22 cellular contexts compared by ENCODE assay signal in genomic region chr1:26412180-26412840, GRCh38. TPM values are rescaled to one million over a fixed set of nuclear protein-coding genes. Genes with fewer than 3 reads are reported as not detected.
A peak's percentile ranks its signal among the peaks of the same experiment; 100 is the strongest.
DNase-seq lines count a peak whose midpoint lies in the region; ATAC-seq and TF ChIP-seq lines count a peak whose summit lies in the region.
"Had no signal": no experiment of that assay in that cellular context is flagged by ENCODE, and none has a peak within 500 bp of the region (broad histone marks: within the 10 kb centered on the region; RNA-seq: fewer than 3 reads in every experiment).

No MANE protein-coding gene starts in this region.

- no peak for TF ChIP-seq POLR2A in IMR-90 (IDR thresholded peaks at IDR 0.05; ENCODE audit: low read depth, low read length)

- H3K4ac ChIP-seq in IMR-90 (ENCODE audit: low read depth, low read length), result no peak overlapping the region

- no peaks in the 10 kb centered on the region for H3K79me1 ChIP-seq in IMR-90 (ENCODE audit: low read depth in 1 of 2, low read length in 2 of 2)

- ATAC-seq in IMR-90 (ENCODE audit: low read depth) (no peak), GM18858 (IDR thresholded peaks at IDR 0.05; ENCODE audit: unreplicated experiment) (no peak)
- ATAC-seq: activated CD8-positive, alpha-beta T cell treated with anti-CD3 and anti-CD28 coated beads for 36 hours; activated T-cell treated with anti-CD3 and anti-CD28 coated beads, Interleukin-2, amount 50 U/mL, for 4 hours; heart right ventricle; left lobe of liver; sciatic nerve; T-helper 17 cell had no signal

- CTCF ChIA-PET in IMR-90 (lab: Yijun Ruan, JAX), result no interaction called here

- H3K36me3 ChIP-seq in ES-I3 (ENCODE audit: insufficient read depth, low read length) (peaks cover 22% of the 10 kb centered on the region), IMR-90 (ENCODE audit: control insufficient read depth, insufficient read depth, low read length) (no peaks in the 10 kb centered on the region), endodermal cell (ENCODE audit: control insufficient read depth, insufficient read depth, low read length) (peaks cover 46% of the 10 kb centered on the region)
- H3K36me3 ChIP-seq: heart right ventricle, SJCRH30, suprapubic skin had no signal

- BruUV-seq in IMR-90 (replicated peaks; lab: Mats Ljungman, UMichigan), result no TSS peak

- H4K20me1 ChIP-seq in IMR-90 (ENCODE audit: insufficient read depth, low read length), result no peaks in the 10 kb centered on the region; the same call in 1 of the 2 replicates

- no peak overlapping the region for H3K4me2 ChIP-seq in IMR-90 (ENCODE audit: low read depth, low read length)

- H3K4me1 Mint-ChIP-seq in endodermal cell (peaks cover 49% of the 10 kb centered on the region), nephron (peaks cover 6% of the 10 kb centered on the region)

- H3K27me3 Mint-ChIP-seq in endodermal cell (ENCODE audit: insufficient read depth) (peaks cover 2% of the 10 kb centered on the region), nephron (ENCODE audit: low read depth) (peaks cover 86% of the 10 kb centered on the region)

- no peak for TF ChIP-seq RAD21 in IMR-90 (IDR thresholded peaks at IDR 0.05; ENCODE audit: low read length)

- no peak for TF ChIP-seq CTCF in IMR-90 (conservative IDR thresholded peaks at IDR 0.05; ENCODE audit: low read depth, low read length)
- TF ChIP-seq CTCF in endodermal cell (conservative IDR thresholded peaks at IDR 0.05), result no peak
- TF ChIP-seq CTCF in nephron (IDR thresholded peaks at IDR 0.05; ENCODE audit: unreplicated experiment in 3 of 3), result no peak

- POLR2A ChIA-PET in IMR-90 (lab: Charles Lee; ENCODE audit: unreplicated experiment), result no interaction called here

- peak overlapping the region; percentile 98 for H3K27ac Mint-ChIP-seq in endodermal cell
- no peak overlapping the region for H3K27ac Mint-ChIP-seq in nephron
- H3K27ac Mint-ChIP-seq: activated CD8-positive, alpha-beta T cell treated with anti-CD3 and anti-CD28 coated beads for 36 hours; T-helper 17 cell had no signal

- H4K91ac ChIP-seq in IMR-90 (ENCODE audit: insufficient read depth, low read depth, low read length), result no peak overlapping the region

- H3K23ac ChIP-seq in IMR-90 (ENCODE audit: low read depth, low read length), result no peak overlapping the region

- in situ Hi-C loops in IMR-90 (cut with MboI; ENCODE audit: low sequenced_read_pairs), result no loop called here

- no peaks in the 10 kb centered on the region for H3K9me3 ChIP-seq in ES-I3 (ENCODE audit: control insufficient read depth, insufficient read depth, low read length)
- 0 out of 2 replicates have a peak, but pooled peaks cover 2% of the 10 kb centered on the region for H3K9me3 ChIP-seq in IMR-90 (ENCODE audit: control insufficient read depth, insufficient read depth, low read length)
- no peaks in the 10 kb centered on the region for H3K9me3 ChIP-seq in endodermal cell (ENCODE audit: control insufficient read depth, low read length)
- H3K9me3 ChIP-seq: heart right ventricle, SJCRH30, suprapubic skin had no signal

- 0 out of 2 replicates have a peak overlapping the region, but pooled peaks have one; percentile 3 for H3K56ac ChIP-seq in IMR-90 (ENCODE audit: extremely low read depth, insufficient read depth, low read length)

- H3K4me3 Mint-ChIP-seq in endodermal cell (peak overlapping the region; percentile 99), nephron (peak overlapping the region in 2 of 3 experiments; percentile 50 to 81)
- H3K4me3 Mint-ChIP-seq: activated CD8-positive, alpha-beta T cell treated with anti-CD3 and anti-CD28 coated beads for 36 hours; activated naive CD4-positive, alpha-beta T cell treated with anti-CD3 and anti-CD28 coated beads, Interleukin-2, amount 10 ng/mL, durations not matched to agents 7 days and 5 days; activated T-cell treated with anti-CD3 and anti-CD28 coated beads, Interleukin-2, amount 50 U/mL, for 4 hours; T-helper 17 cell had no signal

- no peak overlapping the region for H2AFZ ChIP-seq in IMR-90 (replicated peaks; ENCODE audit: low read length, poor library complexity)

- intact Hi-C loops in IMR-90 (cut with micrococcal nuclease), result no loop called here

- H3K36me3 Mint-ChIP-seq in endodermal cell (ENCODE audit: low read depth), result peaks cover 52% of the 10 kb centered on the region
- H3K36me3 Mint-ChIP-seq in nephron (ENCODE audit: low read depth), result no peaks in the 10 kb centered on the region
- H3K36me3 Mint-ChIP-seq: activated naive CD4-positive, alpha-beta T cell treated with anti-CD3 and anti-CD28 coated beads, Interleukin-2, amount 10 ng/mL, durations not matched to agents 7 days and 5 days had no signal

- no peak overlapping the region for H4K5ac ChIP-seq in IMR-90 (ENCODE audit: low read depth, low read length)

- no peak overlapping the region for H2BK120ac ChIP-seq in IMR-90 (ENCODE audit: low read depth, low read length)

- no peak overlapping the region for H3K18ac ChIP-seq in IMR-90 (ENCODE audit: low read depth, low read length)

- peaks cover 70% of the 10 kb centered on the region for H3K27me3 ChIP-seq in IMR-90 (ENCODE audit: control insufficient read depth, insufficient read depth, low read length)
- no peaks in the 10 kb centered on the region for H3K27me3 ChIP-seq in endodermal cell (ENCODE audit: control insufficient read depth, insufficient read depth, low read length, poor library complexity, severe bottlenecking)

- H3K9me1 ChIP-seq in IMR-90 (ENCODE audit: insufficient read depth, low read length), result 0 out of 2 replicates have a peak, but pooled peaks cover 2% of the 10 kb centered on the region

- dilution Hi-C loops in IMR-90 (cut with HindIII; ENCODE audit: low sequenced_read_pairs, unreplicated experiment), result no loop called here

- H3K9ac ChIP-seq in ES-I3 (ENCODE audit: low read depth, low read length) (peak overlapping the region; percentile 88), IMR-90 (ENCODE audit: low read depth, low read length) (no peak overlapping the region), endodermal cell (ENCODE audit: extremely low read depth, low read length, poor library complexity, severe bottlenecking) (peak overlapping the region; percentile 99)

- no peak overlapping the region for H2BK15ac ChIP-seq in IMR-90 (ENCODE audit: low read depth, low read length)

- H3K9me3 Mint-ChIP-seq in endodermal cell, result no peaks in the 10 kb centered on the region
- H3K9me3 Mint-ChIP-seq in nephron, result no peaks in the 10 kb centered on the region
- H3K9me3 Mint-ChIP-seq: activated CD8-positive, alpha-beta T cell treated with anti-CD3 and anti-CD28 coated beads for 36 hours; activated naive CD4-positive, alpha-beta T cell treated with anti-CD3 and anti-CD28 coated beads, Interleukin-2, amount 10 ng/mL, durations not matched to agents 7 days and 5 days; activated T-cell treated with anti-CD3 and anti-CD28 coated beads, Interleukin-2, amount 50 U/mL, for 4 hours had no signal

- H2BK5ac ChIP-seq in IMR-90 (ENCODE audit: low read depth, low read length, poor library complexity, severe bottlenecking), result no peak overlapping the region

- H3K27ac ChIP-seq in IMR-90 (ENCODE audit: insufficient read depth, low read length), result no peak overlapping the region
- H3K27ac ChIP-seq in endodermal cell (ENCODE audit: low read depth, low read length), result peak overlapping the region; percentile 87
- H3K27ac ChIP-seq: heart right ventricle, SJCRH30, suprapubic skin had no signal

- DNase-seq in IMR-90, result no peak
- DNase-seq in endodermal cell, result peak; percentile 93
- no peak for DNase-seq in NCI-H128 (lab: John Stamatoyannopoulos, UW; ENCODE audit: unreplicated experiment)
- DNase-seq in NK-92 (lab: John Stamatoyannopoulos, UW; ENCODE audit: unreplicated experiment), result no peak
- no peak for DNase-seq in NK-92 treated with Interleukin-12 subunit alpha and Interleukin-12 subunit beta, amount 100 ng/mL, for 24 hours (lab: John Stamatoyannopoulos, UW)
- DNase-seq: activated CD8-positive, alpha-beta T cell treated with anti-CD3 and anti-CD28 coated beads for 36 hours; activated naive CD4-positive, alpha-beta T cell treated with anti-CD3 and anti-CD28 coated beads, Interleukin-2, amount 10 ng/mL, durations not matched to agents 7 days and 5 days; activated T-cell treated with anti-CD3 and anti-CD28 coated beads, Interleukin-2, amount 50 U/mL, for 4 hours; DMS153; heart right ventricle; Kasumi-1; NCI-H1092 treated with DMSO at 0.1 percent for 48 hours; NCI-H2171; SJCRH30; T-helper 17 cell had no signal

- no peak overlapping the region for H2AK5ac ChIP-seq in IMR-90 (ENCODE audit: low read depth, low read length)

- no peak overlapping the region for H3K4me3 ChIP-seq in IMR-90 (ENCODE audit: insufficient read depth, low read depth, low read length)
- H3K4me3 ChIP-seq in endodermal cell (ENCODE audit: low read length), result peak overlapping the region; percentile 99
- H3K4me3 ChIP-seq: heart right ventricle, SJCRH30, suprapubic skin had no signal

- no peak overlapping the region for H2BK20ac ChIP-seq in IMR-90 (ENCODE audit: low read depth, low read length)

- 5% methylated on average over 3 of the region's 9 CpGs; no CpG with 5 or more reads in 1 of the 2 experiments for WGBS in IMR-90 (ENCODE audit: extremely low coverage in 2 of 2, insufficient read length in 1 of 2), 2 experiments
- 1 to 3% methylated on average over 5 to 9 of the region's 9 CpGs for WGBS in endodermal cell (ENCODE audit: insufficient coverage in 1 of 2, insufficient read length in 1 of 2), 2 experiments

- H2AK9ac ChIP-seq in IMR-90 (replicated peaks; ENCODE audit: low read depth, low read length, poor library complexity), result peak overlapping the region; percentile 45

- no peak overlapping the region for H4K8ac ChIP-seq in IMR-90 (ENCODE audit: low read depth in 2 of 2, low read length in 2 of 2)

- H3K4me1 ChIP-seq in ES-I3 (ENCODE audit: insufficient read depth, low read length) (peaks cover 37% of the 10 kb centered on the region), IMR-90 (ENCODE audit: control insufficient read depth, insufficient read depth, low read length) (no peaks in the 10 kb centered on the region), endodermal cell (ENCODE audit: control insufficient read depth, insufficient read depth, low read length) (peaks cover 7% of the 10 kb centered on the region)

- H3K14ac ChIP-seq in IMR-90 (replicated peaks; ENCODE audit: low read depth, low read length), result no peak overlapping the region

RNA-seq across cellular contexts. Expression of gene LIN28A, which starts 1.7 kb away (rescaled TPM):
- total RNA-seq in IMR-90 (2012; rRNA removed) (not detected in 2 replicates), endodermal cell (1,000 to 10,000 TPM in 1 of 2 donors, 100 to 1,000 TPM in 1; 867 to 1,041 TPM)
- not detected in 2 replicates for polyA plus RNA-seq in IMR-90 (2012; rRNA removed)
- polyA plus RNA-seq in IMR-90 (2012; cell fraction: cytosol; rRNA removed), result not detected in 2 replicates
- not detected in 2 replicates for polyA plus RNA-seq in IMR-90 (2012; cell fraction: nucleus; rRNA removed; ENCODE audit: low replicate concordance)
- 195 TPM for polyA plus RNA-seq in endodermal cell (2013, experiment 1 of 2)
- 199 TPM for polyA plus RNA-seq in endodermal cell (2013, experiment 2 of 2)
- total RNA-seq: activated CD8-positive, alpha-beta T cell treated with anti-CD3 and anti-CD28 coated beads for 36 hours; osteocyte; sciatic nerve; SJCRH30; suprapubic skin; T-helper 17 cell had no signal
- polyA plus RNA-seq: heart right ventricle had no signal

RNA-seq across cellular contexts. Expression of gene DHDDS, which starts 19.8 kb away (rescaled TPM):
- total RNA-seq in IMR-90 (2012; rRNA removed), result 66.7 and 67.7 TPM in 2 replicates
- polyA plus RNA-seq in IMR-90 (2012; rRNA removed), result 42.8 and 49.3 TPM in 2 replicates
- 25.0 and 31.1 TPM in 2 replicates for polyA plus RNA-seq in IMR-90 (2012; cell fraction: cytosol; rRNA removed)
- 78.8 and 115 TPM in 2 replicates for polyA plus RNA-seq in IMR-90 (2012; cell fraction: nucleus; rRNA removed; ENCODE audit: low replicate concordance)
- 10 to 100 TPM; 51.1 to 55.1 TPM for total RNA-seq in endodermal cell
- polyA plus RNA-seq in endodermal cell (2013, experiment 1 of 2), result 22.9 TPM
- polyA plus RNA-seq in endodermal cell (2013, experiment 2 of 2), result 29.3 TPM

RNA-seq across cellular contexts. Expression of gene ZNF683, which starts 39.8 kb away (rescaled TPM):
- total RNA-seq in IMR-90 (2012; rRNA removed), result not detected in 2 replicates
- not detected in 2 replicates for polyA plus RNA-seq in IMR-90 (2012; rRNA removed)
- not detected in 2 replicates for polyA plus RNA-seq in IMR-90 (2012; cell fraction: cytosol; rRNA removed)
- not detected in 2 replicates for polyA plus RNA-seq in IMR-90 (2012; cell fraction: nucleus; rRNA removed; ENCODE audit: low replicate concordance)
- total RNA-seq in endodermal cell, result not detected
- not detected for polyA plus RNA-seq in endodermal cell (2013, experiment 1 of 2)
- polyA plus RNA-seq in endodermal cell (2013, experiment 2 of 2), result not detected
- total RNA-seq: left lobe of liver, osteocyte, SJCRH30, suprapubic skin, T-helper 17 cell had no signal

RNA-seq across cellular contexts. Expression of gene CRYBG2, which starts 58.4 kb away (rescaled TPM):
- not detected in 2 replicates for total RNA-seq in IMR-90 (2012; rRNA removed)
- polyA plus RNA-seq in IMR-90 (2012; rRNA removed), result not detected in 2 replicates
- 0.01 and 0.05 TPM in 2 replicates for polyA plus RNA-seq in IMR-90 (2012; cell fraction: cytosol; rRNA removed)
- polyA plus RNA-seq in IMR-90 (2012; cell fraction: nucleus; rRNA removed; ENCODE audit: low replicate concordance), result 0.31 and 0.32 TPM in 2 replicates
- total RNA-seq in endodermal cell, result 10 to 100 TPM in 1 of 2 donors, 1 to 10 TPM in 1; 9.0 to 15.1 TPM
- polyA plus RNA-seq in endodermal cell (2013, experiment 1 of 2), result 5.9 TPM
- polyA plus RNA-seq in endodermal cell (2013, experiment 2 of 2), result 4.4 TPM
- total RNA-seq: osteocyte, sciatic nerve, SJCRH30 had no signal

RNA-seq across cellular contexts. Expression of gene HMGN2, which starts 59.9 kb away (rescaled TPM):
- total RNA-seq in IMR-90 (2012; rRNA removed), result 367 and 481 TPM in 2 replicates
- 460 and 505 TPM in 2 replicates for polyA plus RNA-seq in IMR-90 (2012; rRNA removed)
- 228 and 231 TPM in 2 replicates for polyA plus RNA-seq in IMR-90 (2012; cell fraction: cytosol; rRNA removed)
- 76.8 and 308 TPM in 2 replicates for polyA plus RNA-seq in IMR-90 (2012; cell fraction: nucleus; rRNA removed; ENCODE audit: low replicate concordance)
- 100 to 1,000 TPM; 671 to 773 TPM for total RNA-seq in endodermal cell
- 1,236 TPM for polyA plus RNA-seq in endodermal cell (2013, experiment 1 of 2)
- polyA plus RNA-seq in endodermal cell (2013, experiment 2 of 2), result 1,180 TPM

Comparison
In these comparisons a context has a peak if more than half of its experiments do, and no peak if none do; other contexts are left out.
1. RNA of gene LIN28A, which starts 1.7 kb away (total RNA-seq): 867 to 1,041 TPM in endodermal cell; not detected in IMR-90; every median in the first group is over 100 times any median in the second.